ENCODE assay signal across 1 cellular context in the genomic region with DNA sequence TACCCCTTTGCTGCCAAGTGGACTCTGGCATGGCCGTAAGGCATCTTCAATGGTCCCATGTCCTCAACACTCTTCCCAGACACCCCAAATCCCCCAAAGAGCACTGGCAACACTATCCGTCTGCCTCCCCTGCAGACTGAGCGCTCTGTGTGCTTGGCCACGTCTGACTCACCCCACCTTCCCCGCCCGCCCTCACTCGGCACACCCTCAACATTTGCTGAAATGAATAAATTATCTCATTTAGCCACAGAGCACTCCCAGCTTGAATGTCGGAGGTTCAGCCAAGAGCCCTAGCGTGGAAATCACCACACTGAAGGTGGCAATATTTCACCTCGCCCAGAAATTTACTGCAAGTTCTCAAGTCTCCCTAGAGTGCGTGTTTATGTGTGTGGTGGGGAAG.
TF ChIP-seq lines count a peak whose summit lies in the region.

No MANE protein-coding gene starts in this region.

TF ChIP-seq in GM12878, 131 proteins besides CTCF, POLR2A, EP300 and RAD21 (continued from another document):
- TF ChIP-seq, protein P1, sequence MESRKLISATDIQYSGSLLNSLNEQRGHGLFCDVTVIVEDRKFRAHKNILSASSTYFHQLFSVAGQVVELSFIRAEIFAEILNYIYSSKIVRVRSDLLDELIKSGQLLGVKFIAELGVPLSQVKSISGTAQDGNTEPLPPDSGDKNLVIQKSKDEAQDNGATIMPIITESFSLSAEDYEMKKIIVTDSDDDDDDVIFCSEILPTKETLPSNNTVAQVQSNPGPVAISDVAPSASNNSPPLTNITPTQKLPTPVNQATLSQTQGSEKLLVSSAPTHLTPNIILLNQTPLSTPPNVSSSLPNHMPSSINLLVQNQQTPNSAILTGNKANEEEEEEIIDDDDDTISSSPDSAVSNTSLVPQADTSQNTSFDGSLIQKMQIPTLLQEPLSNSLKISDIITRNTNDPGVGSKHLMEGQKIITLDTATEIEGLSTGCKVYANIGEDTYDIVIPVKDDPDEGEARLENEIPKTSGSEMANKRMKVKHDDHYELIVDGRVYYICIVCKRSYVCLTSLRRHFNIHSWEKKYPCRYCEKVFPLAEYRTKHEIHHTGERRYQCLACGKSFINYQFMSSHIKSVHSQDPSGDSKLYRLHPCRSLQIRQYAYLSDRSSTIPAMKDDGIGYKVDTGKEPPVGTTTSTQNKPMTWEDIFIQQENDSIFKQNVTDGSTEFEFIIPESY (IDR thresholded peaks at IDR 0.05): no peak
- TF ChIP-seq RELA (IDR thresholded peaks at IDR 0.05; ENCODE audit: borderline replicate concordance, partially characterized antibody): no peak
- TF ChIP-seq IKZF2 (IDR thresholded peaks at IDR 0.05): no peak
- TF ChIP-seq MEF2A (IDR thresholded peaks at IDR 0.05; ENCODE audit: insufficient read depth, low read depth, low read length): no peak
- no peak for TF ChIP-seq MLLT1 (IDR thresholded peaks at IDR 0.05)
- TF ChIP-seq SRF (IDR thresholded peaks at IDR 0.05; ENCODE audit: low read depth in 2 of 2, low read length in 2 of 2): no peak
